Comparison of ENCODE assay signal across 12 cellular contexts in genomic region chr7:45583296-45583695, GRCh38.
"Had no signal": no experiment of that assay in that cellular context is flagged by ENCODE, and none has a peak within 500 bp of the region (broad histone marks: within the 10 kb centered on the region; RNA-seq: fewer than 3 reads in every experiment).

No MANE protein-coding gene starts in this region.

- H3K9me3 ChIP-seq: ascending aorta, gastroesophageal sphincter, thoracic aorta had no signal

- H3K27me3 Mint-ChIP-seq: activated CD4-positive, alpha-beta memory T cell treated with anti-CD3 and anti-CD28 coated beads, Interleukin-2, amount 10 ng/mL, durations not matched to agents 7 days and 5 days; activated naive CD8-positive, alpha-beta T cell treated with anti-CD3 and anti-CD28 coated beads, Interleukin-2, amount 50 U/mL, for 24 hours; stimulated activated naive CD8-positive, alpha-beta T cell treated with anti-CD3 and anti-CD28 coated beads, Interleukin-15, amount 100 ng/mL, for 72 hours had no signal

- H3K4me1 ChIP-seq: ascending aorta, gastroesophageal sphincter had no signal

- H3K36me3 ChIP-seq: ascending aorta, gastroesophageal sphincter, thoracic aorta had no signal

- H3K27ac Mint-ChIP-seq: activated CD4-positive, alpha-beta memory T cell treated with anti-CD3 and anti-CD28 coated beads, Interleukin-2, amount 10 ng/mL, durations not matched to agents 7 days and 5 days; activated naive CD8-positive, alpha-beta T cell treated with anti-CD3 and anti-CD28 coated beads, Interleukin-2, amount 50 U/mL, for 24 hours; stimulated activated naive CD8-positive, alpha-beta T cell treated with anti-CD3 and anti-CD28 coated beads, Interleukin-15, amount 100 ng/mL, for 72 hours had no signal

- H3K4me1 Mint-ChIP-seq: activated CD4-positive, alpha-beta memory T cell treated with anti-CD3 and anti-CD28 coated beads, Interleukin-2, amount 10 ng/mL, durations not matched to agents 7 days and 5 days; activated naive CD8-positive, alpha-beta T cell treated with anti-CD3 and anti-CD28 coated beads, Interleukin-2, amount 50 U/mL, for 24 hours; stimulated activated naive CD8-positive, alpha-beta T cell treated with anti-CD3 and anti-CD28 coated beads, Interleukin-15, amount 100 ng/mL, for 72 hours had no signal

- H3K9me3 Mint-ChIP-seq: activated CD4-positive, alpha-beta memory T cell treated with anti-CD3 and anti-CD28 coated beads, Interleukin-2, amount 10 ng/mL, durations not matched to agents 7 days and 5 days; activated naive CD8-positive, alpha-beta T cell treated with anti-CD3 and anti-CD28 coated beads, Interleukin-2, amount 50 U/mL, for 24 hours; stimulated activated naive CD8-positive, alpha-beta T cell treated with anti-CD3 and anti-CD28 coated beads, Interleukin-15, amount 100 ng/mL, for 72 hours had no signal

- DNase-seq: activated CD4-positive, alpha-beta memory T cell treated with anti-CD3 and anti-CD28 coated beads, Interleukin-2, amount 10 ng/mL, durations not matched to agents 7 days and 5 days; activated CD4-positive, CD25-positive, alpha-beta regulatory T cell treated with anti-CD3 and anti-CD28 coated beads, Interleukin-2, amount 50 U/mL, for 72 hours; activated naive CD4-positive, alpha-beta T cell treated with Interleukin-2 at 50 U/mL for 16 hours; activated naive CD8-positive, alpha-beta T cell treated with anti-CD3 and anti-CD28 coated beads, Interleukin-2, amount 50 U/mL, for 24 hours; effector CD4-positive, alpha-beta T cell; midbrain; stimulated activated CD4-positive, alpha-beta T cell treated with anti-CD3 and anti-CD28 coated beads, Interleukin-4, amount 100 ng/mL, for 1 hour; stimulated activated naive CD8-positive, alpha-beta T cell treated with anti-CD3 and anti-CD28 coated beads, Interleukin-15, amount 100 ng/mL, for 72 hours had no signal

- H3K4me3 Mint-ChIP-seq: activated CD4-positive, alpha-beta memory T cell treated with anti-CD3 and anti-CD28 coated beads, Interleukin-2, amount 10 ng/mL, durations not matched to agents 7 days and 5 days; activated naive CD8-positive, alpha-beta T cell treated with anti-CD3 and anti-CD28 coated beads, Interleukin-2, amount 50 U/mL, for 24 hours; stimulated activated naive CD8-positive, alpha-beta T cell treated with anti-CD3 and anti-CD28 coated beads, Interleukin-15, amount 100 ng/mL, for 72 hours had no signal

- H3K27ac ChIP-seq: ascending aorta, coronary artery, gastroesophageal sphincter, thoracic aorta had no signal

- H3K27me3 ChIP-seq: ascending aorta had no signal

- ATAC-seq: activated naive CD8-positive, alpha-beta T cell treated with anti-CD3 and anti-CD28 coated beads, Interleukin-2, amount 50 U/mL, for 24 hours; gastroesophageal sphincter; stimulated activated naive CD8-positive, alpha-beta T cell treated with anti-CD3 and anti-CD28 coated beads, Interleukin-15, amount 100 ng/mL, for 72 hours had no signal

- H3K4me3 ChIP-seq: ascending aorta, coronary artery, gastroesophageal sphincter, thoracic aorta had no signal
